Comparison of ENCODE assay signal across 8 cellular contexts in the genomic region with DNA sequence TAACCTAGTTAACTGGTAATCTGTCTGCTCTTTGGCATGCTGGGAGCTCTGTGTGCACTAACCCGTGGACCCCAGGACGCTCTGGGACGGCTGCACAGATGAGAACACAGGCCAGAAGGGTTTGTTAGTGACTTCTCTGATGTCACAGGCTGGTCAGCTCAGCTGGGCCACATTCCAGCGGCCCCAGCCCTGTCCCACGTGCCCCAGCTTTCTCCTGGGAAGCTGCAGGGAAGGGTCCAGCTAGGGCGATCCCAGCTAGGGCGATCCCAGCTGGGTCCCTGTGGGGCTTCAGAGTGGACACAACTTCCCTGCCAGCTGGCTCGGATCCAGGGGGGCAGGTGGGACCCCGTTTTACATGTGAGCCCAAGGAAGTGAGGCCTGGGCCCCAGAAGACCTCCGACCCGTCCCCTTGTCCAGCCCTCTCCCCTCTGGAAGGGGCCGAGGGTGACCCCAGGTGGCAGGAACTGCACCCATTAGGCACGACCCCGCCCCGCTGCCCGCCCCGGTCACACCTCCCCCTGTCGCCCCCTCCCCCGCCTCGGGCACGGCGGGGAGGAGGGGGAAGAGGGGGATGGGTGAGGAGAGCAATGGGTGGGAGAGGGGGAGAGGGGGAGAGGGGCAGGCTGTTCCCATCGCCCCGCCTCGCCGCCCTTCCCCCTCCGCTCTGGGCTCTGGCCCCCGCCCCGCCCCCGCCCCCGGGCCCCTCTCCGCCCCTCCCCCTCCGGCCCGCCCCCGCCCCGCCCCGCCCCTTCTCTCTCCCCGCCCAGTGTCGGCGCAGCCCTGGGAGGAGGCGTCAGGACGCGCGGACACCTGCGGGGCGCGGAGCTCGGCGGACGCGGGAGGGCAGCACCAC.
A peak's percentile ranks its signal among the peaks of the same experiment; 100 is the strongest.
DNase-seq lines count a peak whose midpoint lies in the region; ATAC-seq, FAIRE-seq and TF ChIP-seq lines count a peak whose summit lies in the region.

No MANE protein-coding gene starts in this region.

- POLR2A ChIA-PET in A549 (lab: Yijun Ruan, JAX): no interaction called here

- H3K27me3 Mint-ChIP-seq in neural crest cell (ENCODE audit: low read depth): peaks cover 27% of the 10 kb centered on the region

- H3K4me1 ChIP-seq in A549 (peaks cover 13% of the 10 kb centered on the region), esophagus squamous epithelium (peaks cover 9 to 43% (median 17%) of the 10 kb centered on the region in 3 donors)

- TF ChIP-seq POLR2A in A549 (IDR thresholded peaks at IDR 0.05; ENCODE audit: low read length) (no peak), esophagus squamous epithelium (IDR thresholded peaks at IDR 0.05) (no peak)

- CTCF ChIA-PET in A549 (lab: Yijun Ruan, JAX): no interaction called here

- H3K9me3 ChIP-seq in A549 (no peaks in the 10 kb centered on the region), esophagus squamous epithelium (no peaks in the 10 kb centered on the region)

- peak in 1 of 2 experiments; percentile 40 for DNase-seq in A549 (ENCODE audit: low read depth in 1 of 2, low spot score in 1 of 2)
- DNase-seq in HT-29 (ENCODE audit: low spot score): peak; percentile 73
- DNase-seq in SK-N-DZ (ENCODE audit: low spot score): peak; percentile 57
- no peak for DNase-seq in esophagus squamous epithelium (lab: John Stamatoyannopoulos, UW)
- peak; percentile 34 for DNase-seq in neural crest cell (ENCODE audit: low read depth, low spot score)
- no peak for DNase-seq in putamen (ENCODE audit: low spot score)

- intact Hi-C loops in esophagus squamous epithelium (cut with DNase I): no loop called here

- peaks cover 14 to 96% (median 17%) of the 10 kb centered on the region in 4 donors for H3K27me3 ChIP-seq in esophagus squamous epithelium

- FAIRE-seq in A549 (lab: Jason Lieb, UNC): no peak

- WGBS in A549 (ENCODE audit: missing lambda C conversion rate): 30% methylated on average over 2 of the region's 51 CpGs
- 36% methylated on average over 4 of the region's 51 CpGs; no CpG with 5 or more reads in 1 of the 2 donors for WGBS in esophagus squamous epithelium, 2 donors

- H3K36me3 Mint-ChIP-seq in neural crest cell (ENCODE audit: low read depth): no peaks in the 10 kb centered on the region

- H3K27ac Mint-ChIP-seq in neural crest cell (ENCODE audit: unreplicated experiment): no peak overlapping the region

- no peak for TF ChIP-seq EP300 in A549 (IDR thresholded peaks at IDR 0.05)

- TF ChIP-seq RAD21 in A549 (conservative IDR thresholded peaks at IDR 0.05 in 1 of 2, IDR thresholded peaks at IDR 0.05 in 1 of 2): no peak

- peak; percentile 33 to 58; a peak in 5 of 6 replicates for ATAC-seq in A549
- peak; percentile 68 for ATAC-seq in GM18498 (IDR thresholded peaks at IDR 0.05; ENCODE audit: unreplicated experiment)
- ATAC-seq in HG03378 (IDR thresholded peaks at IDR 0.05; ENCODE audit: unreplicated experiment): no peak

- H3K4me2 ChIP-seq in A549: peak overlapping the region; percentile 92

- peak overlapping the region; percentile 60 to 90; a peak in 5 of 6 replicates for H3K27ac ChIP-seq in A549
- H3K27ac ChIP-seq in esophagus squamous epithelium: no peak overlapping the region

- H3K4me3 ChIP-seq in A549 (peak overlapping the region; percentile 54), esophagus squamous epithelium (peak overlapping the region; percentile 20 to 66 (median 41))

- TF ChIP-seq CTCF in A549 (IDR thresholded peaks at IDR 0.05) (no peak), esophagus squamous epithelium (IDR thresholded peaks at IDR 0.05) (no peak), neural crest cell (conservative IDR thresholded peaks at IDR 0.05) (no peak)

- peak overlapping the region; percentile 83 for H3K4me3 Mint-ChIP-seq in neural crest cell

- H3K9me3 Mint-ChIP-seq in neural crest cell: no peaks in the 10 kb centered on the region

- peaks cover 27% of the 10 kb centered on the region for H3K4me1 Mint-ChIP-seq in neural crest cell

- no peaks in the 10 kb centered on the region for H3K36me3 ChIP-seq in esophagus squamous epithelium

TF ChIP-seq in A549, 52 proteins besides CTCF, POLR2A, EP300 and RAD21:
- TF ChIP-seq EHF (CRISPR knock-in tag; IDR thresholded peaks at IDR 0.05) (no peak), PHF8 (IDR thresholded peaks at IDR 0.05; ENCODE audit: borderline replicate concordance, low read depth) (no peak), NR3C1 (IDR thresholded peaks at IDR 0.05) (no peak), REST (IDR thresholded peaks at IDR 0.05) (no peak), GATA3 (IDR thresholded peaks at IDR 0.05; ENCODE audit: borderline replicate concordance) (no peak), BHLHE40 (IDR thresholded peaks at IDR 0.05; ENCODE audit: low read depth, low read length) (no peak), USF2 (IDR thresholded peaks at IDR 0.05) (no peak), ZNF302 (CRISPR knock-in tag; IDR thresholded peaks at IDR 0.05) (no peak), MAZ (IDR thresholded peaks at IDR 0.05; ENCODE audit: borderline replicate concordance, low read depth, low read length) (no peak)
- TF ChIP-seq, protein P1, sequence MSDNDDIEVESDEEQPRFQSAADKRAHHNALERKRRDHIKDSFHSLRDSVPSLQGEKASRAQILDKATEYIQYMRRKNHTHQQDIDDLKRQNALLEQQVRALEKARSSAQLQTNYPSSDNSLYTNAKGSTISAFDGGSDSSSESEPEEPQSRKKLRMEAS (IDR thresholded peaks at IDR 0.05): no peak
- TF ChIP-seq, protein P2, sequence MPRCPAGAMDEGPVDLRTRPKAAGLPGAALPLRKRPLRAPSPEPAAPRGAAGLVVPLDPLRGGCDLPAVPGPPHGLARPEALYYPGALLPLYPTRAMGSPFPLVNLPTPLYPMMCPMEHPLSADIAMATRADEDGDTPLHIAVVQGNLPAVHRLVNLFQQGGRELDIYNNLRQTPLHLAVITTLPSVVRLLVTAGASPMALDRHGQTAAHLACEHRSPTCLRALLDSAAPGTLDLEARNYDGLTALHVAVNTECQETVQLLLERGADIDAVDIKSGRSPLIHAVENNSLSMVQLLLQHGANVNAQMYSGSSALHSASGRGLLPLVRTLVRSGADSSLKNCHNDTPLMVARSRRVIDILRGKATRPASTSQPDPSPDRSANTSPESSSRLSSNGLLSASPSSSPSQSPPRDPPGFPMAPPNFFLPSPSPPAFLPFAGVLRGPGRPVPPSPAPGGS (IDR thresholded peaks at IDR 0.05): no peak
- TF ChIP-seq, protein P3, sequence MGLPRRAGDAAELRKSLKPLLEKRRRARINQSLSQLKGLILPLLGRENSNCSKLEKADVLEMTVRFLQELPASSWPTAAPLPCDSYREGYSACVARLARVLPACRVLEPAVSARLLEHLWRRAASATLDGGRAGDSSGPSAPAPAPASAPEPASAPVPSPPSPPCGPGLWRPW (IDR thresholded peaks at IDR 0.05): no peak

Comparison
In these comparisons a context has a peak if more than half of its experiments do, and no peak if none do; other contexts are left out.
1. DNase-seq: peak in HT-29 (single experiment), SK-N-DZ (single experiment) and neural crest cell (single experiment); none in esophagus squamous epithelium (single experiment) and putamen (single experiment).
2. H3K27ac ChIP-seq: peak in A549 (2 of 2); none in esophagus squamous epithelium (0 of 4).